In genomic region chr9:96204853-96205252, GRCh38 we compare ENCODE assay signal across 20 cellular contexts.
"Had no signal": no experiment of that assay in that cellular context is flagged by ENCODE, and none has a peak within 500 bp of the region (broad histone marks: within the 10 kb centered on the region; RNA-seq: fewer than 3 reads in every experiment).

No MANE protein-coding gene starts in this region.

- H3K4me1 ChIP-seq: colonic mucosa, foreskin keratinocyte, left lung, lower lobe of right lung had no signal

- H3K27me3 ChIP-seq: colonic mucosa, esophagus muscularis mucosa, gastroesophageal sphincter, left lung had no signal

- H3K27ac ChIP-seq: colonic mucosa, esophagus muscularis mucosa, foreskin keratinocyte, gastroesophageal sphincter, heart left ventricle, left lung, lower lobe of right lung had no signal

- DNase-seq: colonic mucosa; cortex of kidney; effector CD4-positive, alpha-beta T cell; effector memory CD4-positive, alpha-beta T cell; foreskin keratinocyte; heart left ventricle; hippocampal formation; left cardiac atrium; left lung; left ventricle myocardium superior; lower lobe of right lung; mesenchymal stem cell; mucosa of descending colon; naive B cell had no signal

- ATAC-seq: heart left ventricle, left cardiac atrium, left lung, mucosa of descending colon had no signal

- H3K9me3 ChIP-seq: colonic mucosa, esophagus muscularis mucosa, lower lobe of right lung, mucosa of descending colon had no signal

- H3K4me3 ChIP-seq: colonic mucosa, esophagus muscularis mucosa, gastroesophageal sphincter, heart left ventricle, left lung, lower lobe of right lung, mucosa of descending colon had no signal

- FAIRE-seq: endothelial cell of umbilical vein, frontal cortex, islet of Langerhans, keratinocyte had no signal

- H3K36me3 ChIP-seq: colonic mucosa, esophagus muscularis mucosa, gastroesophageal sphincter, heart left ventricle, left lung, lower lobe of right lung had no signal
